ENCODE assay signal across 12 cellular contexts in the genomic region with DNA sequence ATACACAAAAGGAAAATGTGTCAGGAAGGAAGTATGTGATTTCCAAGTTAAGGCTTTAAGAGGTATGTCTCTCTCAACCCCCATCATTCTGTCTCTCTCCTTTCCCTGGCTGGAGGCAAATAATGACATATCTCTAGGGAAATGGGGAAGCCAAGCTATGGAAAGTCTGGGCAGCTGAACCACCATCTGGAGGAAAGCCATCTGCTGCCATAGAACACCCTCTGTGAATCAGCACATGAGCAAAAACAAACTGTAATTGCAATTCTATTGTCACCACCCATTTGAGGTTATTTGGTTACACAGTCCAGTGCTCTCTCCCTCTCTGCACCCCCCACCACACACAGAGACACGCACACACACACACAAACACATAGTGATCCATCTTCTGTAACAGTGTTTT.
DNase-seq lines count a peak whose midpoint lies in the region; ATAC-seq lines count a peak whose summit lies in the region.
"Had no signal": no experiment of that assay in that cellular context is flagged by ENCODE, and none has a peak within 500 bp of the region (broad histone marks: within the 10 kb centered on the region; RNA-seq: fewer than 3 reads in every experiment).

No MANE protein-coding gene starts in this region.

- no peak overlapping the region for H3K4me3 ChIP-seq in BLaER1 treated with 17β-estradiol and CSF1 and Interleukin-3, amounts not matched to agents 10 nM and 100 nM
- H3K4me3 ChIP-seq in effector memory CD4-positive, alpha-beta T cell (ENCODE audit: insufficient read depth, low read depth, low read length, poor library complexity, severe bottlenecking), result no peak overlapping the region
- H3K4me3 ChIP-seq: Peyer's patch, uterus had no signal

- DNase-seq in NCI-H1092 treated with DMSO at 0.1 percent for 48 hours (lab: John Stamatoyannopoulos, UW), result peak; percentile 98
- peak; percentile 99 for DNase-seq in NCI-H748 (lab: John Stamatoyannopoulos, UW; ENCODE audit: unreplicated experiment)
- peak; percentile 68 for DNase-seq in fibroblast of the conjunctiva (ENCODE audit: low read depth)
- no peak for DNase-seq in DMS79 treated with DMSO at 0.1 percent for 48 hours (lab: John Stamatoyannopoulos, UW)
- DNase-seq in GOT3 (lab: John Stamatoyannopoulos, UW), result no peak
- no peak for DNase-seq in effector memory CD4-positive, alpha-beta T cell
- DNase-seq: CD8-positive, alpha-beta memory T cell; Peyer's patch; right cardiac atrium; uterus had no signal

- H3K4me2 ChIP-seq in BLaER1 treated with 17β-estradiol and CSF1 and Interleukin-3, amounts not matched to agents 10 nM and 100 nM, result peak overlapping the region; percentile 15 to 78 (median 69); a peak in 20 of 22 replicates

- H3K9ac ChIP-seq in BLaER1 treated with 17β-estradiol and CSF1 and Interleukin-3, amounts not matched to agents 10 nM and 100 nM, result peak overlapping the region in 1 of 11 experiments; percentile 54; a peak in 1 of 22 replicates

- no peaks in the 10 kb centered on the region for H4K20me1 ChIP-seq in BLaER1 treated with 17β-estradiol and CSF1 and Interleukin-3, amounts not matched to agents 10 nM and 100 nM

- H3K27ac ChIP-seq in BLaER1 treated with 17β-estradiol and CSF1 and Interleukin-3, amounts not matched to agents 10 nM and 100 nM, result peak overlapping the region in 7 of 11 experiments; percentile 29 to 72 (median 32); a peak in 7 of 22 replicates
- no peak overlapping the region for H3K27ac ChIP-seq in effector memory CD4-positive, alpha-beta T cell (ENCODE audit: insufficient read depth, low read length, poor library complexity, severe bottlenecking)
- H3K27ac ChIP-seq: Peyer's patch, uterus had no signal

- ATAC-seq in GM21528 (IDR thresholded peaks at IDR 0.05; ENCODE audit: low FRiP score, unreplicated experiment), result no peak
- ATAC-seq: right cardiac atrium had no signal

- peaks cover 0 to 17% (median 10%) of the 10 kb centered on the region in 11 experiments; a peak in 10 of 22 replicates for H3K9me3 ChIP-seq in BLaER1 treated with 17β-estradiol and CSF1 and Interleukin-3, amounts not matched to agents 10 nM and 100 nM (replicated peaks in 1 of 11)
- H3K9me3 ChIP-seq in effector memory CD4-positive, alpha-beta T cell (ENCODE audit: control insufficient read depth, low read length), result no peaks in the 10 kb centered on the region
- H3K9me3 ChIP-seq: Peyer's patch, uterus had no signal

- H3K36me3 ChIP-seq in BLaER1 treated with 17β-estradiol and CSF1 and Interleukin-3, amounts not matched to agents 10 nM and 100 nM, result no peaks in the 10 kb centered on the region
- H3K36me3 ChIP-seq in effector memory CD4-positive, alpha-beta T cell (ENCODE audit: control insufficient read depth, insufficient read depth, low read length), result no peaks in the 10 kb centered on the region
- H3K36me3 ChIP-seq: Peyer's patch, uterus had no signal

- peaks cover 8 to 45% (median 33%) of the 10 kb centered on the region in 10 experiments for H3K4me1 ChIP-seq in BLaER1 treated with 17β-estradiol and CSF1 and Interleukin-3, amounts not matched to agents 10 nM and 100 nM
- H3K4me1 ChIP-seq in effector memory CD4-positive, alpha-beta T cell (ENCODE audit: control insufficient read depth, insufficient read depth, low read length, poor library complexity, severe bottlenecking), result no peaks in the 10 kb centered on the region
- H3K4me1 ChIP-seq: Peyer's patch, uterus had no signal

- H3K27me3 ChIP-seq in BLaER1 treated with 17β-estradiol and CSF1 and Interleukin-3, amounts not matched to agents 10 nM and 100 nM, result peaks cover 0 to 31% (median 0%) of the 10 kb centered on the region in 11 experiments; a peak in 5 of 22 replicates
- H3K27me3 ChIP-seq in effector memory CD4-positive, alpha-beta T cell (replicated peaks; ENCODE audit: control insufficient read depth, insufficient read depth, low read length, poor library complexity, severe bottlenecking), result no peaks in the 10 kb centered on the region
- H3K27me3 ChIP-seq: Peyer's patch, uterus had no signal

Comparison
In these comparisons a context has a peak if more than half of its experiments do, and no peak if none do; other contexts are left out.
1. DNase-seq: peak in NCI-H1092 treated with DMSO at 0.1 percent for 48 hours (single experiment), NCI-H748 (single experiment) and fibroblast of the conjunctiva (single experiment); none in DMS79 treated with DMSO at 0.1 percent for 48 hours (single experiment), GOT3 (single experiment) and effector memory CD4-positive, alpha-beta T cell (0 of 3).